Comparison of ENCODE assay signal across 23 cellular contexts in the genomic region with DNA sequence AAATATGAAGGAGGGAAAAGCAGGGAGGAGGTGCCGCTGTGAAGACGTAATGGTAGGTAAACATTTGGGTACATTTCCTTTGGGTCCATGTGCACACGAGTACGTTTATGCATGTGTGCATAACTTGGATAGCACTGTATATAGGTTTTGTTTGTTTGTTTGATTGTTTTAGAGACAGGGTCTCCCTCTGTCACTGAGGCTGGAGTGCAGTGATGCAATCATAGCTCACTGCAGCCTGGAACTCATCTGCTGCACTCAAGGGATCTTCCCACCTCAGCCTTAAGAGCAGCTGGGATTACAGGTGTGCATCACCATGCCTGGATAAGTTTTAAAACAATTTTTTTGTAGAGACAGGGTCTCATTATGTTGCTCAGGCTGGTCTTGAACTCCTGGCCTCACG.
"Had no signal": no experiment of that assay in that cellular context is flagged by ENCODE, and none has a peak within 500 bp of the region (broad histone marks: within the 10 kb centered on the region; RNA-seq: fewer than 3 reads in every experiment).

No MANE protein-coding gene starts in this region.

- ATAC-seq: activated CD8-positive, alpha-beta memory T cell treated with anti-CD3 and anti-CD28 coated beads, Interleukin-2, amount 10 ng/mL, durations not matched to agents 7 days and 5 days; activated CD8-positive, alpha-beta T cell treated with anti-CD3 and anti-CD28 coated beads for 36 hours; natural killer cell treated with Interleukin-12 subunit alpha and Interleukin-12 subunit beta and Interleukin-15 and Interleukin-18, amount 100 ng/mL, for 72 hours; pancreas; psoas muscle had no signal

- H3K9me3 Mint-ChIP-seq: central memory CD8-positive, alpha-beta T cell; natural killer cell treated with Interleukin-12 subunit alpha and Interleukin-12 subunit beta and Interleukin-15 and Interleukin-18, amount 100 ng/mL, for 72 hours had no signal

- DNase-seq: activated CD4-positive, alpha-beta T cell treated with anti-CD3 and anti-CD28 coated beads, Interleukin-2, amount 10 ng/mL, durations not matched to agents 7 days and 5 days; activated CD4-positive, CD25-positive, alpha-beta regulatory T cell treated with anti-CD3 and anti-CD28 coated beads, Interleukin-2, amount 50 U/mL, for 72 hours; activated CD8-positive, alpha-beta memory T cell treated with anti-CD3 and anti-CD28 coated beads, Interleukin-2, amount 10 ng/mL, durations not matched to agents 7 days and 5 days; activated CD8-positive, alpha-beta T cell treated with anti-CD3 and anti-CD28 coated beads for 36 hours; activated effector memory CD4-positive, alpha-beta T cell treated with anti-CD3 and anti-CD28 coated beads, Interleukin-2, amount 50 U/mL, for 16 hours; activated naive CD4-positive, alpha-beta T cell treated with anti-CD3 and anti-CD28 coated beads, Interleukin-2, amount 50 U/mL, for 16 hours; activated T-cell treated with anti-CD3 and anti-CD28 coated beads for 4 hours; colonic mucosa; glutamatergic neuron; left ventricle myocardium inferior; pancreas; psoas muscle; stimulated activated CD4-positive, alpha-beta T cell treated with anti-CD3 and anti-CD28 coated beads, Interleukin-12 subunit alpha, Interleukin-12 subunit beta, amount 100 ng/mL, for 4 hours; stomach; transverse colon; uterus had no signal

- H3K36me3 Mint-ChIP-seq: natural killer cell treated with Interleukin-12 subunit alpha and Interleukin-12 subunit beta and Interleukin-15 and Interleukin-18, amount 100 ng/mL, for 72 hours had no signal

- H3K27ac Mint-ChIP-seq: activated CD4-positive, alpha-beta T cell treated with anti-CD3 and anti-CD28 coated beads, Interleukin-2, amount 10 ng/mL, durations not matched to agents 7 days and 5 days; activated CD8-positive, alpha-beta memory T cell treated with anti-CD3 and anti-CD28 coated beads, Interleukin-2, amount 10 ng/mL, durations not matched to agents 7 days and 5 days; natural killer cell treated with Interleukin-12 subunit alpha and Interleukin-12 subunit beta and Interleukin-15 and Interleukin-18, amount 100 ng/mL, for 72 hours; T-helper 2 cell treated with Interferon-gamma antibody and Interleukin-4, amounts not matched to agents 5 μg/mL and 100 μg/mL, for 36 hours had no signal

- H3K27me3 Mint-ChIP-seq: activated CD4-positive, alpha-beta T cell treated with anti-CD3 and anti-CD28 coated beads, Interleukin-2, amount 10 ng/mL, durations not matched to agents 7 days and 5 days; activated CD8-positive, alpha-beta memory T cell treated with anti-CD3 and anti-CD28 coated beads, Interleukin-2, amount 10 ng/mL, durations not matched to agents 7 days and 5 days; activated CD8-positive, alpha-beta T cell treated with anti-CD3 and anti-CD28 coated beads for 36 hours; central memory CD8-positive, alpha-beta T cell had no signal

- H3K4me3 ChIP-seq: colonic mucosa, esophagus muscularis mucosa, hepatocyte, left ventricle myocardium inferior, pancreas, psoas muscle, right atrium auricular region, stomach, suprapubic skin, transverse colon, uterus had no signal

- H3K4me3 Mint-ChIP-seq: activated CD4-positive, alpha-beta T cell treated with anti-CD3 and anti-CD28 coated beads, Interleukin-2, amount 10 ng/mL, durations not matched to agents 7 days and 5 days; activated CD8-positive, alpha-beta memory T cell treated with anti-CD3 and anti-CD28 coated beads, Interleukin-2, amount 10 ng/mL, durations not matched to agents 7 days and 5 days; activated CD8-positive, alpha-beta T cell treated with anti-CD3 and anti-CD28 coated beads for 36 hours; central memory CD8-positive, alpha-beta T cell; natural killer cell treated with Interleukin-12 subunit alpha and Interleukin-12 subunit beta and Interleukin-15 and Interleukin-18, amount 100 ng/mL, for 72 hours; T-helper 2 cell treated with Interferon-gamma antibody and Interleukin-4, amounts not matched to agents 5 μg/mL and 100 μg/mL, for 36 hours had no signal
